ENCODE assay signal across 22 cellular contexts in the genomic region with DNA sequence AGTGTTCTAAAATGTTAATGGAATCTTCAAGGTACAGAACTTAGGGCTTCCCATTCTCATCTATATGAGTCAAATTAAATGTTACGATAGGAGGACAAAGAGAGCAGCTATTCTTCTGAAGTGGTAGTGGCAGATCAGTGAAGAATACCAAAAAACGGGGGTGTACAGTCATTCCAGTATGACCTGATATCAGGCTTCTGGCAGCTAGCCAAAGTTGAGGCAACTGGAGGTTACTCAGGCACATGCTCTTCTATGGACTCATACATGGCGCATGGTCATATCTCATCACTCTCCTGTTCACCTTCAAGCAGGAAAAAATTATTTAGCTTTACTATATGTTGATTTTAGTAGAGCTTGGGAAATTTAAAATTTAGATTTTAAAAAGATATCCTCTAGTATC.
DNase-seq lines count a peak whose midpoint lies in the region; ATAC-seq, FAIRE-seq and TF ChIP-seq lines count a peak whose summit lies in the region.
"Had no signal": no experiment of that assay in that cellular context is flagged by ENCODE, and none has a peak within 500 bp of the region (broad histone marks: within the 10 kb centered on the region; RNA-seq: fewer than 3 reads in every experiment).

No MANE protein-coding gene starts in this region.

- in situ Hi-C loops in KBM-7 (cut with MboI; ENCODE audit: low pct_unique_long_range_greater_than_20kb, low sequenced_read_pairs) (no loop called here), GM13977 (cut with MboI; ENCODE audit: low pct_unique_long_range_greater_than_20kb, low sequenced_read_pairs, unreplicated experiment) (no loop called here)

- H3K4me3 ChIP-seq in GM12865 (ENCODE audit: low read depth, low read length) (no peak overlapping the region), bronchial epithelial cell (ENCODE audit: low read depth, low read length) (no peak overlapping the region)
- H3K4me3 ChIP-seq: lung, skin epidermis had no signal

- FAIRE-seq in bronchial epithelial cell (lab: Jason Lieb, UNC) = no peak
- FAIRE-seq: colon, H1, RCC 7860 had no signal

- H3K36me3 ChIP-seq in bronchial epithelial cell (ENCODE audit: control insufficient read depth, insufficient read depth, low read length) = no peaks in the 10 kb centered on the region

- H3K27me3 ChIP-seq in bronchial epithelial cell (ENCODE audit: control insufficient read depth, insufficient read depth, low read length) = no peaks in the 10 kb centered on the region

- DNase-seq in GM12865 (ENCODE audit: low read depth) (peak; percentile 67), M059J (ENCODE audit: low read depth) (peak; percentile 2), bronchial epithelial cell (ENCODE audit: low read depth) (peak; percentile 13), DMS79 (lab: John Stamatoyannopoulos, UW) (no peak), GM10266 (ENCODE audit: extremely low spot score) (no peak), KBM-7 (no peak), GM13977 (ENCODE audit: low spot score) (no peak)
- DNase-seq: activated CD4-positive, alpha-beta T cell treated with anti-CD3 and anti-CD28 coated beads, Interleukin-2, amount 50 U/mL, for 4 hours; activated effector memory CD4-positive, alpha-beta T cell treated with anti-CD3 and anti-CD28 coated beads, Interleukin-2, amount 50 U/mL, for 16 hours; activated naive CD8-positive, alpha-beta T cell treated with anti-CD3 and anti-CD28 coated beads, Interleukin-2, amount 50 U/mL, for 24 hours; CD4-positive, alpha-beta T cell; Karpas-422; NCI-H1105; NCI-H2029; stimulated activated CD4-positive, alpha-beta T cell treated with anti-CD3 and anti-CD28 coated beads, Interleukin-2, amount 100 ng/mL, for 48 hours; stimulated activated naive B cell treated with anti-CD40 and anti-IgM and Interleukin-4, amounts not matched to agents 10 μg/mL and 1 μg/mL and 100 μg/mL, for 72 hours had no signal

- TF ChIP-seq CTCF in GM12865 (IDR thresholded peaks at IDR 0.05; ENCODE audit: insufficient read depth, low read depth, low read length, missing control alignments) = no peak
- TF ChIP-seq CTCF in bronchial epithelial cell (IDR thresholded peaks at IDR 0.05; ENCODE audit: insufficient read depth, low read length, severe bottlenecking) = no peak
- TF ChIP-seq CTCF in GM10266 (IDR thresholded peaks at IDR 0.05; ENCODE audit: control insufficient read depth, insufficient read depth, low read depth, missing control alignments) = no peak
- TF ChIP-seq CTCF in GM13977 (IDR thresholded peaks at IDR 0.05; ENCODE audit: extremely low read depth, insufficient read depth, missing control alignments) = no peak

- peak; percentile 55 for ATAC-seq in GM21390 (IDR thresholded peaks at IDR 0.05; ENCODE audit: unreplicated experiment)
- ATAC-seq: activated naive CD8-positive, alpha-beta T cell treated with anti-CD3 and anti-CD28 coated beads, Interleukin-2, amount 50 U/mL, for 24 hours; stimulated activated naive B cell treated with anti-CD40 and anti-IgM and Interleukin-4, amounts not matched to agents 10 μg/mL and 1 μg/mL and 100 μg/mL, for 72 hours had no signal

Comparison
In these comparisons a context has a peak if more than half of its experiments do, and no peak if none do; other contexts are left out.
1. DNase-seq: peak in GM12865 (single experiment), M059J (single experiment) and bronchial epithelial cell (single experiment); none in DMS79 (single experiment), GM10266 (single experiment), KBM-7 (single experiment) and GM13977 (single experiment).